Comparison of ENCODE assay signal across 23 cellular contexts in genomic region chr21:21807598-21807903, GRCh38.
DNase-seq lines count a peak whose midpoint lies in the region; ATAC-seq and TF ChIP-seq lines count a peak whose summit lies in the region.
"Had no signal": no experiment of that assay in that cellular context is flagged by ENCODE, and none has a peak within 500 bp of the region (broad histone marks: within the 10 kb centered on the region; RNA-seq: fewer than 3 reads in every experiment).

No MANE protein-coding gene starts in this region.

- no peak for TF ChIP-seq CTCF in fibroblast of mammary gland (conservative IDR thresholded peaks at IDR 0.05; ENCODE audit: control insufficient read depth, insufficient read depth, low read depth, low read length)
- TF ChIP-seq CTCF in Caco-2 (IDR thresholded peaks at IDR 0.05; ENCODE audit: insufficient read depth in 1 of 2, low read depth in 1 of 2, low read length in 1 of 2, severe bottlenecking in 1 of 2, unreplicated experiment in 1 of 2): no peak
- TF ChIP-seq CTCF in heart right ventricle (IDR thresholded peaks at IDR 0.05): no peak

- no peaks in the 10 kb centered on the region for H3K9me3 Mint-ChIP-seq in Caco-2 (ENCODE audit: unreplicated experiment)

- no peaks in the 10 kb centered on the region for H3K9me3 ChIP-seq in Caco-2
- H3K9me3 ChIP-seq in heart right ventricle: peaks cover 0 to 10% (median 0%) of the 10 kb centered on the region in 11 donors

- 67 to 79% methylated on average over 1 of the region's 1 CpG for WGBS in heart right ventricle, 2 donors

- no peaks in the 10 kb centered on the region for H3K27me3 ChIP-seq in Caco-2 (replicated peaks; ENCODE audit: control insufficient read depth, insufficient read depth, low read length)
- no peaks in the 10 kb centered on the region for H3K27me3 ChIP-seq in heart right ventricle

- peaks cover 5% of the 10 kb centered on the region for H3K27me3 Mint-ChIP-seq in Caco-2 (ENCODE audit: insufficient read depth, unreplicated experiment)

- POLR2A ChIA-PET in Caco-2 (lab: Charles Lee): no interaction called here

- H3K36me3 ChIP-seq in Caco-2 (ENCODE audit: control insufficient read depth, insufficient read depth, low read length) (no peaks in the 10 kb centered on the region), heart right ventricle (no peaks in the 10 kb centered on the region)

- intact Hi-C loops in Caco-2 (cut with micrococcal nuclease; ENCODE audit: unreplicated experiment): no loop called here
- intact Hi-C loops in heart right ventricle (cut with DNase I): no loop called here

- H3K36me3 Mint-ChIP-seq in Caco-2 (ENCODE audit: insufficient read depth, unreplicated experiment): no peaks in the 10 kb centered on the region

- H3K4me3 ChIP-seq in fibroblast of mammary gland (ENCODE audit: control insufficient read depth, low read depth, low read length) (no peak overlapping the region), Caco-2 (ENCODE audit: low read depth, low read length) (no peak overlapping the region), heart right ventricle (no peak overlapping the region)
- H3K4me3 ChIP-seq: GM12878 had no signal

- no peak overlapping the region for H3K4me3 Mint-ChIP-seq in Caco-2 (ENCODE audit: unreplicated experiment)

- ATAC-seq in heart right ventricle: no peak
- no peak for ATAC-seq in GM21737 (IDR thresholded peaks at IDR 0.05; ENCODE audit: unreplicated experiment)
- ATAC-seq: GM12878 had no signal

- CTCF ChIA-PET in Caco-2 (lab: Charles Lee): no interaction called here

- DNase-seq in NCI-H1105 treated with DMSO at 0.1 percent for 48 hours (lab: John Stamatoyannopoulos, UW) (peak; percentile 37), NCI-H1105 (lab: John Stamatoyannopoulos, UW) (no peak), fibroblast of mammary gland (ENCODE audit: low read depth) (peak; percentile 12), Caco-2 (no peak), heart right ventricle (no peak)
- no peak for DNase-seq in activated T-cell treated with anti-CD3 and anti-CD28 coated beads, Interleukin-2, amount 50 U/mL, for 48 hours
- DNase-seq: AML-193; Calu3; EL; GOT3; Kasumi-1; MM.1S; NCI-H1092 treated with DMSO at 0.1 percent for 48 hours; NCI-H1694; NCI-H2081 treated with DMSO at 0.1 percent for 48 hours; NCI-H2227 treated with DMSO at 0.1 percent for 48 hours; NCI-H510A treated with DMSO at 0.1 percent for 48 hours; NK-92 treated with Interleukin-12 subunit alpha and Interleukin-12 subunit beta, amount 100 ng/mL, for 24 hours; SHP77 had no signal

- H3K27ac Mint-ChIP-seq in Caco-2 (ENCODE audit: unreplicated experiment): no peak overlapping the region

- no TSS peak for BruUV-seq in Caco-2 (replicated peaks; lab: Mats Ljungman, UMichigan)

- H3K4me1 ChIP-seq in Caco-2: no peaks in the 10 kb centered on the region
- H3K4me1 ChIP-seq in heart right ventricle: no peaks in the 10 kb centered on the region

- no peak overlapping the region for H3K27ac ChIP-seq in heart right ventricle
- H3K27ac ChIP-seq: 22Rv1 had no signal

- no peaks in the 10 kb centered on the region for H3K4me1 Mint-ChIP-seq in Caco-2 (ENCODE audit: low read depth, unreplicated experiment)

TF ChIP-seq in PFSK-1, 5 proteins besides CTCF, POLR2A, EP300 and RAD21:
- TF ChIP-seq FOXP2 (optimal IDR thresholded peaks at IDR 0.05; ENCODE audit: borderline replicate concordance, extremely low read depth, extremely low read length, insufficient read depth): no peak
- peak; percentile 72 for TF ChIP-seq POLR2AphosphoS5 (IDR thresholded peaks at IDR 0.05; ENCODE audit: low read depth, low read length)
- TF ChIP-seq REST (IDR thresholded peaks at IDR 0.05; ENCODE audit: insufficient read depth in 1 of 2, low read depth in 2 of 2, low read length in 2 of 2): peak in 1 of 2 experiments; percentile 62; a peak in 1 of 4 replicates
- no peak; the same call in 1 of the 2 replicates for TF ChIP-seq TAF1 (IDR thresholded peaks at IDR 0.05; ENCODE audit: borderline replicate concordance, insufficient read depth, low read length)
- peak; percentile 18; the same call in 1 of the 2 replicates for TF ChIP-seq SIN3A (IDR thresholded peaks at IDR 0.05; ENCODE audit: borderline replicate concordance, insufficient read depth, low read length)

Comparison
In these comparisons a context has a peak if more than half of its experiments do, and no peak if none do; other contexts are left out.
1. DNase-seq: peak in NCI-H1105 treated with DMSO at 0.1 percent for 48 hours (single experiment) and fibroblast of mammary gland (single experiment); none in NCI-H1105 (single experiment), activated T-cell treated with anti-CD3 and anti-CD28 coated beads, Interleukin-2, amount 50 U/mL, for 48 hours (0 of 2), Caco-2 (0 of 2) and heart right ventricle (0 of 2).